ENCODE assay signal across 22 cellular contexts in genomic region chr19:8132858-8133458, GRCh38. TPM values are rescaled to one million over a fixed set of nuclear protein-coding genes. Genes with fewer than 3 reads are reported as not detected.
DNase-seq lines count a peak whose midpoint lies in the region; ATAC-seq, FAIRE-seq and TF ChIP-seq lines count a peak whose summit lies in the region.
"Had no signal": no experiment of that assay in that cellular context is flagged by ENCODE, and none has a peak within 500 bp of the region (broad histone marks: within the 10 kb centered on the region; RNA-seq: fewer than 3 reads in every experiment).

No MANE protein-coding gene starts in this region.

- H3K9me3 ChIP-seq in HEK293 (ENCODE audit: control insufficient read depth, insufficient read depth, low read depth, low read length) (no peaks in the 10 kb centered on the region), HepG2 (ENCODE audit: low read length) (no peaks in the 10 kb centered on the region), upper lobe of right lung (no peaks in the 10 kb centered on the region)
- H3K9me3 ChIP-seq: BLaER1 treated with 17β-estradiol and CSF1 and Interleukin-3, amounts not matched to agents 10 nM and 100 nM; Caco-2 had no signal

- BruUV-seq in HepG2 (replicated peaks; lab: Mats Ljungman, UMichigan), result no TSS peak

- WGBS in HepG2 (ENCODE audit: low lambda C conversion rate), result 50% methylated on average over 20 of the region's 20 CpGs

- no peak for TF ChIP-seq POLR2A in HepG2 (IDR thresholded peaks at IDR 0.05; ENCODE audit: insufficient read depth in 1 of 2, low read depth in 2 of 2, low read length in 2 of 2)

- no peak overlapping the region for H2AFZ ChIP-seq in HepG2 (ENCODE audit: low read length)

- no peaks in the 10 kb centered on the region for H3K27me3 ChIP-seq in HepG2 (ENCODE audit: control insufficient read depth in 1 of 2, insufficient read depth in 2 of 2, low read length in 2 of 2)
- H3K27me3 ChIP-seq in upper lobe of right lung, result no peaks in the 10 kb centered on the region
- H3K27me3 ChIP-seq: BLaER1 treated with 17β-estradiol and CSF1 and Interleukin-3, amounts not matched to agents 10 nM and 100 nM had no signal

- no peaks in the 10 kb centered on the region for H4K20me1 ChIP-seq in HepG2 (ENCODE audit: insufficient read depth, low read length)
- H4K20me1 ChIP-seq: BLaER1 treated with 17β-estradiol and CSF1 and Interleukin-3, amounts not matched to agents 10 nM and 100 nM had no signal

- POLR2A ChIA-PET in HEK293 (lab: Yijun Ruan, JAX) (no interaction called here), HepG2 (lab: Yijun Ruan, JAX) (no interaction called here)

- H3K36me3 ChIP-seq in HEK293 (ENCODE audit: control insufficient read depth in 2 of 2, insufficient read depth in 1 of 2, low read length in 2 of 2) (peaks cover 0 to 3% of the 10 kb centered on the region in 2 experiments; a peak in 1 of 3 replicates), HepG2 (replicated peaks in 1 of 2; ENCODE audit: control insufficient read depth in 1 of 2, insufficient read depth in 2 of 2, low read length in 2 of 2) (no peaks in the 10 kb centered on the region), upper lobe of right lung (no peaks in the 10 kb centered on the region)
- H3K36me3 ChIP-seq: BLaER1 treated with 17β-estradiol and CSF1 and Interleukin-3, amounts not matched to agents 10 nM and 100 nM; MG63 had no signal

- H3K9ac ChIP-seq in HepG2 (ENCODE audit: insufficient read depth, low read depth, low read length), result no peak overlapping the region
- H3K9ac ChIP-seq: BLaER1 treated with 17β-estradiol and CSF1 and Interleukin-3, amounts not matched to agents 10 nM and 100 nM had no signal

- no peak for TF ChIP-seq RAD21 in HepG2 (CRISPR knock-in tag; IDR thresholded peaks at IDR 0.05)

- ATAC-seq in HepG2 (no peak), upper lobe of right lung (peak; percentile 20), HG03521 (IDR thresholded peaks at IDR 0.05; ENCODE audit: unreplicated experiment) (no peak), HG02938 (IDR thresholded peaks at IDR 0.05; ENCODE audit: unreplicated experiment) (no peak)
- ATAC-seq: HCT116, SK-N-SH treated with all-trans-retinoic acid at 6 μM for 48 hours, T-cell had no signal

- TF ChIP-seq CTCF in HEK293 (tag by site-specific recombination; IDR thresholded peaks at IDR 0.05) (no peak), HepG2 (CRISPR knock-in tag; IDR thresholded peaks at IDR 0.05) (no peak), upper lobe of right lung (IDR thresholded peaks at IDR 0.05) (no peak)

- no peak for TF ChIP-seq EP300 in HepG2 (IDR thresholded peaks at IDR 0.05; ENCODE audit: low read depth in 2 of 2, low read length in 2 of 2)
- no peak for TF ChIP-seq EP300 in HepG2 (CRISPR knock-in tag; IDR thresholded peaks at IDR 0.05; ENCODE audit: borderline replicate concordance)

- H3K4me1 ChIP-seq in HEK293 (ENCODE audit: control insufficient read depth, insufficient read depth, low read length) (no peaks in the 10 kb centered on the region), HepG2 (ENCODE audit: insufficient read depth, low read length) (peaks cover 24% of the 10 kb centered on the region), upper lobe of right lung (no peaks in the 10 kb centered on the region)
- H3K4me1 ChIP-seq: Caco-2 had no signal

- H3K79me2 ChIP-seq in HepG2 (ENCODE audit: insufficient read depth, low read length), result no peaks in the 10 kb centered on the region

- intact Hi-C loops in HepG2 (cut with micrococcal nuclease; ENCODE audit: unreplicated experiment) (no loop called here), upper lobe of right lung (cut with DNase I) (no loop called here)

- H3K27ac ChIP-seq in HEK293 (ENCODE audit: extremely low read depth, low read depth, low read length) (no peak overlapping the region), HepG2 (ENCODE audit: extremely low read length, insufficient read depth, low read length) (no peak overlapping the region), upper lobe of right lung (no peak overlapping the region)
- H3K27ac ChIP-seq: BLaER1 treated with 17β-estradiol and CSF1 and Interleukin-3, amounts not matched to agents 10 nM and 100 nM had no signal

- DNase-seq in RPMI8226 (peak; percentile 48), HepG2 (ENCODE audit: low spot score) (no peak), upper lobe of right lung (no peak), DMS153 (lab: John Stamatoyannopoulos, UW) (no peak)
- DNase-seq: Caco-2; CD4-positive, alpha-beta memory T cell; GOT3; MG63; NCI-H1092 treated with DMSO at 0.1 percent for 48 hours; NCI-H1436 treated with DMSO at 0.1 percent for 48 hours; NCI-H1930; SIG-M5; T-cell had no signal

- H3K4me2 ChIP-seq in HepG2 (ENCODE audit: low read depth, low read length), result no peak overlapping the region
- H3K4me2 ChIP-seq: BLaER1 treated with 17β-estradiol and CSF1 and Interleukin-3, amounts not matched to agents 10 nM and 100 nM had no signal

- in situ Hi-C loops in HepG2 (cut with HindIII; ENCODE audit: extremely low pct_ligation_motif_present, low pct_unique_long_range_greater_than_20kb), result no loop called here

- H3K4me3 ChIP-seq in HEK293 (ENCODE audit: low read depth, low read length), result no peak overlapping the region
- H3K4me3 ChIP-seq in HepG2 (replicated peaks in 1 of 3; ENCODE audit: insufficient read depth in 1 of 3, low read depth in 2 of 3, low read length in 3 of 3), result no peak overlapping the region
- no peak overlapping the region for H3K4me3 ChIP-seq in upper lobe of right lung
- H3K4me3 ChIP-seq: BLaER1 treated with 17β-estradiol and CSF1 and Interleukin-3, amounts not matched to agents 10 nM and 100 nM; MG63 had no signal

- no peak for FAIRE-seq in HepG2 (lab: Jason Lieb, UNC)
- FAIRE-seq: GM12892 had no signal

- CTCF ChIA-PET in HEK293 (lab: Yijun Ruan, JAX), result no interaction called here
- CTCF ChIA-PET in HepG2 (lab: Yijun Ruan, JAX; ENCODE audit: low intra/inter-chr PET ratio, low total read pairs), result no interaction called here

TF ChIP-seq in HEK293, 187 proteins besides CTCF, POLR2A, EP300 and RAD21:
- TF ChIP-seq ZNF366 (tag by site-specific recombination; conservative IDR thresholded peaks at IDR 0.05), result peak; percentile 26; the same call in 1 of the 2 replicates
- TF ChIP-seq ZEB2 (tag by site-specific recombination; IDR thresholded peaks at IDR 0.05), result no peak
- TF ChIP-seq, protein P1, sequence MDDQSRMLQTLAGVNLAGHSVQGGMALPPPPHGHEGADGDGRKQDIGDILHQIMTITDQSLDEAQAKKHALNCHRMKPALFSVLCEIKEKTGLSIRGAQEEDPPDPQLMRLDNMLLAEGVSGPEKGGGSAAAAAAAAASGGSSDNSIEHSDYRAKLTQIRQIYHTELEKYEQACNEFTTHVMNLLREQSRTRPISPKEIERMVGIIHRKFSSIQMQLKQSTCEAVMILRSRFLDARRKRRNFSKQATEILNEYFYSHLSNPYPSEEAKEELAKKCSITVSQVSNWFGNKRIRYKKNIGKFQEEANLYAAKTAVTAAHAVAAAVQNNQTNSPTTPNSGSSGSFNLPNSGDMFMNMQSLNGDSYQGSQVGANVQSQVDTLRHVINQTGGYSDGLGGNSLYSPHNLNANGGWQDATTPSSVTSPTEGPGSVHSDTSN (CRISPR knock-in tag; IDR thresholded peaks at IDR 0.05), result no peak

TF ChIP-seq in HepG2, 621 proteins besides CTCF, POLR2A, EP300 and RAD21 (continues in another document):
- TF ChIP-seq MLX (CRISPR knock-in tag; IDR thresholded peaks at IDR 0.05) (no peak), ZBTB33 (CRISPR knock-in tag; IDR thresholded peaks at IDR 0.05) (peak; percentile 53; the same call in 1 of the 2 replicates)

RNA-seq across cellular contexts. Expression of gene FBN3, which starts 16.4 kb away (rescaled TPM):
- total RNA-seq in HepG2 (2016; rRNA removed; fragmentation: Illumina TruSeq; extraction: Trizol), result 0.20 TPM in 1 of 2 replicates, not detected in the other
- total RNA-seq in HepG2 (2016; cell fraction: cytosol; rRNA removed; fragmentation: Illumina TruSeq; extraction: Trizol; ENCODE audit: low read depth), result not detected in 2 replicates
- 0.22 TPM in 1 of 2 replicates, not detected in the other for total RNA-seq in HepG2 (2016; cell fraction: insoluble cytoplasmic fraction; rRNA removed; fragmentation: Illumina TruSeq; extraction: Trizol)
- total RNA-seq in HepG2 (2016; cell fraction: membrane; rRNA removed; fragmentation: Illumina TruSeq; extraction: Trizol), result not detected in 2 replicates
- not detected in 2 replicates for total RNA-seq in HepG2 (2016; cell fraction: nucleus; rRNA removed; fragmentation: Illumina TruSeq; extraction: Trizol)
- 1.3 and 2.4 TPM in 2 replicates for polyA plus RNA-seq in HepG2 (2011; rRNA removed)
- 0.23 and 0.86 TPM in 2 replicates for polyA plus RNA-seq in HepG2 (2011; cell fraction: cytosol; rRNA removed)
- 9.1 and 12.7 TPM in 2 replicates for polyA plus RNA-seq in HepG2 (2011; cell fraction: nucleus; rRNA removed)
- polyA plus RNA-seq in HepG2 (2012), result 0.59 and 1.1 TPM in 2 replicates
- polyA plus RNA-seq in HepG2 (2016; cell fraction: cytosol; fragmentation: Illumina TruSeq; extraction: Trizol; ENCODE audit: low read depth), result not detected in 2 replicates
- not detected in 2 replicates for polyA plus RNA-seq in HepG2 (2016; cell fraction: insoluble cytoplasmic fraction; fragmentation: Illumina TruSeq; extraction: Trizol; ENCODE audit: low read depth)
- polyA plus RNA-seq in HepG2 (2016; cell fraction: membrane; fragmentation: Illumina TruSeq; extraction: Trizol; ENCODE audit: low read depth), result not detected in 2 replicates
- 0.04 TPM in 1 of 2 replicates, not detected in the other for polyA plus RNA-seq in HepG2 (2016; cell fraction: nucleus; fragmentation: Illumina TruSeq; extraction: Trizol; ENCODE audit: insufficient read depth, low read depth)
- polyA minus RNA-seq in HepG2 (2011; rRNA and poly(A)+ RNA removed; ENCODE audit: low replicate concordance), result 0.05 and 0.24 TPM in 2 replicates
- 1.1 TPM in 1 of 2 replicates, not detected in the other for polyA minus RNA-seq in HepG2 (2011; cell fraction: cytosol; rRNA and poly(A)+ RNA removed)
- polyA minus RNA-seq in HepG2 (2011; cell fraction: nucleus; rRNA and poly(A)+ RNA removed), result 0.64 and 2.5 TPM in 2 replicates
- 8.5 TPM for total RNA-seq in upper lobe of right lung
- total RNA-seq: CD4-positive, alpha-beta memory T cell; LHCN-M2; OCI-LY7 had no signal
- polyA plus RNA-seq: CD4-positive, alpha-beta memory T cell had no signal
